In the genomic region with DNA sequence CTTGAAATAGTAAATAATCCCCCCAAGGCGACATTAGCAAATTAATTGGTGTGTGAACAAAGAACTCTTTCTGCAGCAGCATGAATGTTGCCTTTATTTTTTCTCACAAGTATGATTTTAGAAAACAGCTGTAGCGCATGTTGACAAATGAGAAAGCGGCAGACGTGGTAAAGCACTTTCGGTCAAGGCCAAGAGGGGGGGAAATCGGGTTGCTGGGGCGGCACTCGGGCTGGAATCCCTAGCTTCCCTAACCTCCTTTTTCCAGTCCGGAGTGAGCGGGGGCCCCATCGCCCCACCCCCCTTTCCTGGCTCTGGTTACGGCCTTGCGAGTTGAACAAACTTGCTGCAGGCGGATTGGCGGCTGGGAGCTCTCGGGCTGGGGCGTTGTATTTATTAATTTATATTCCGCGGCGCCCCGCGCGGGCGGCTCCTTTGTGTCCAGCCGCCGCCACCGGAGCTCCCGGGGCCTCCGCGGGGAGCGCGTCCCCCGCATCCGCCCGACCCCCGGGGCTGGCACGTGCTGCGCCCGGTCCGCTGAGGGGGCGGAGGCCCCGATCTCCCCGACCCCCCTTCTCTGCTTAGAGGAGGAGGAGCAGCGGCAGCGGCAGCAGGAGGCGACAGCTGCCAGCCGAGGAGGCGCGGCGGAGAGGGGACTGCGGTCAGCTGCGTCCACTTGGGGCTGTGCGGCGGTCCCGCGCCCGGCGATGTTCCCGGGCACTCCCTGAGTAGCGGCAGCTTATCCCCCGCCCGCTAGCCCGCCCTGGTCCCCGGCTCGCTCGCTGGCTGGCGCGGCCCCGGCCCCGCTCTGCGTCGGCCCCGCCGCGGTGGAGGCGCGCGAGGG, we compare ENCODE assay signal across 1 cellular context.
TF ChIP-seq lines count a peak whose summit lies in the region.

A gene with protein sequence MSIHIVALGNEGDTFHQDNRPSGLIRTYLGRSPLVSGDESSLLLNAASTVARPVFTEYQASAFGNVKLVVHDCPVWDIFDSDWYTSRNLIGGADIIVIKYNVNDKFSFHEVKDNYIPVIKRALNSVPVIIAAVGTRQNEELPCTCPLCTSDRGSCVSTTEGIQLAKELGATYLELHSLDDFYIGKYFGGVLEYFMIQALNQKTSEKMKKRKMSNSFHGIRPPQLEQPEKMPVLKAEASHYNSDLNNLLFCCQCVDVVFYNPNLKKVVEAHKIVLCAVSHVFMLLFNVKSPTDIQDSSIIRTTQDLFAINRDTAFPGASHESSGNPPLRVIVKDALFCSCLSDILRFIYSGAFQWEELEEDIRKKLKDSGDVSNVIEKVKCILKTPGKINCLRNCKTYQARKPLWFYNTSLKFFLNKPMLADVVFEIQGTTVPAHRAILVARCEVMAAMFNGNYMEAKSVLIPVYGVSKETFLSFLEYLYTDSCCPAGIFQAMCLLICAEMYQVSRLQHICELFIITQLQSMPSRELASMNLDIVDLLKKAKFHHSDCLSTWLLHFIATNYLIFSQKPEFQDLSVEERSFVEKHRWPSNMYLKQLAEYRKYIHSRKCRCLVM (plus strand): TSS at position 607 of the 841 bp plus-strand sequence. CDS start 347 bp downstream, outside the sequence.

TF ChIP-seq in HepG2, 621 proteins besides CTCF, POLR2A, EP300 and RAD21 (continued from another document and continues in another):
- TF ChIP-seq YEATS2 (CRISPR knock-in tag; IDR thresholded peaks at IDR 0.05; ENCODE audit: borderline replicate concordance) (no peak), KMT2A (CRISPR knock-in tag; IDR thresholded peaks at IDR 0.05) (no peak), ZNF256 (CRISPR knock-in tag; conservative IDR thresholded peaks at IDR 0.05) (no peak), ARHGAP35 (CRISPR knock-in tag; IDR thresholded peaks at IDR 0.05; ENCODE audit: borderline replicate concordance) (no peak), MBNL3 (CRISPR knock-in tag; conservative IDR thresholded peaks at IDR 0.05) (no peak), ZNF496 (CRISPR knock-in tag; IDR thresholded peaks at IDR 0.05; ENCODE audit: insufficient replicate concordance) (no peak), CBX2 (IDR thresholded peaks at IDR 0.05; ENCODE audit: low read depth, low read length) (no peak; the same call in 1 of the 2 replicates), CBX2 (CRISPR knock-in tag; IDR thresholded peaks at IDR 0.05; ENCODE audit: low read depth) (no peak), ZSCAN30 (CRISPR knock-in tag; IDR thresholded peaks at IDR 0.05) (no peak), SALL2 (CRISPR knock-in tag; IDR thresholded peaks at IDR 0.05) (peak; percentile 2; the same call in 1 of the 2 replicates), SCMH1 (CRISPR knock-in tag; IDR thresholded peaks at IDR 0.05; ENCODE audit: borderline replicate concordance) (no peak), ZNF552 (CRISPR knock-in tag; IDR thresholded peaks at IDR 0.05; ENCODE audit: borderline replicate concordance) (no peak), CEBPG (CRISPR knock-in tag; IDR thresholded peaks at IDR 0.05) (no peak), SRSF4 (IDR thresholded peaks at IDR 0.05; ENCODE audit: low read depth, low read length, poor library complexity, severe bottlenecking) (no peak), ZFX (CRISPR knock-in tag; IDR thresholded peaks at IDR 0.05; ENCODE audit: low read depth) (peak; percentile 59), ZNF816 (CRISPR knock-in tag; IDR thresholded peaks at IDR 0.05; ENCODE audit: borderline replicate concordance) (no peak), RARA (CRISPR knock-in tag; IDR thresholded peaks at IDR 0.05) (peak; percentile 79), MAFK (conservative IDR thresholded peaks at IDR 0.05 in 1 of 2, IDR thresholded peaks at IDR 0.05 in 1 of 2; ENCODE audit: low read length in 2 of 2) (no peak), MEF2D (CRISPR knock-in tag; IDR thresholded peaks at IDR 0.05) (no peak), ZNF510 (CRISPR knock-in tag; IDR thresholded peaks at IDR 0.05; ENCODE audit: low read depth) (no peak), PHB2 (IDR thresholded peaks at IDR 0.05; ENCODE audit: partially characterized antibody) (no peak), ARNT (IDR thresholded peaks at IDR 0.05) (no peak), MIXL1 (CRISPR knock-in tag; IDR thresholded peaks at IDR 0.05) (no peak), ZNF333 (CRISPR knock-in tag; IDR thresholded peaks at IDR 0.05; ENCODE audit: borderline replicate concordance) (no peak), ZNF670 (CRISPR knock-in tag; IDR thresholded peaks at IDR 0.05; ENCODE audit: borderline replicate concordance) (no peak), ZNF766 (CRISPR knock-in tag; IDR thresholded peaks at IDR 0.05; ENCODE audit: borderline replicate concordance) (no peak), NCOR1 (IDR thresholded peaks at IDR 0.05; ENCODE audit: borderline replicate concordance, low read length) (peak; percentile 39; the same call in 1 of the 2 replicates), HMG20A (CRISPR knock-in tag; IDR thresholded peaks at IDR 0.05; ENCODE audit: borderline replicate concordance) (no peak), TCF12 (IDR thresholded peaks at IDR 0.05) (no peak), TCF12 (CRISPR knock-in tag; IDR thresholded peaks at IDR 0.05) (peak; percentile 59; the same call in 1 of the 2 replicates), ZNF274 (CRISPR knock-in tag; IDR thresholded peaks at IDR 0.05) (no peak), ZNF878 (CRISPR knock-in tag; IDR thresholded peaks at IDR 0.05) (peak; percentile 85), MZF1 (CRISPR knock-in tag; IDR thresholded peaks at IDR 0.05; ENCODE audit: borderline replicate concordance) (no peak), TRIM24 (CRISPR knock-in tag; IDR thresholded peaks at IDR 0.05) (no peak), NFE2L2 (IDR thresholded peaks at IDR 0.05; ENCODE audit: low read length) (no peak), ZNF367 (CRISPR knock-in tag; IDR thresholded peaks at IDR 0.05; ENCODE audit: borderline replicate concordance) (no peak; the same call in 1 of the 2 replicates)
- TF ChIP-seq, protein P1, sequence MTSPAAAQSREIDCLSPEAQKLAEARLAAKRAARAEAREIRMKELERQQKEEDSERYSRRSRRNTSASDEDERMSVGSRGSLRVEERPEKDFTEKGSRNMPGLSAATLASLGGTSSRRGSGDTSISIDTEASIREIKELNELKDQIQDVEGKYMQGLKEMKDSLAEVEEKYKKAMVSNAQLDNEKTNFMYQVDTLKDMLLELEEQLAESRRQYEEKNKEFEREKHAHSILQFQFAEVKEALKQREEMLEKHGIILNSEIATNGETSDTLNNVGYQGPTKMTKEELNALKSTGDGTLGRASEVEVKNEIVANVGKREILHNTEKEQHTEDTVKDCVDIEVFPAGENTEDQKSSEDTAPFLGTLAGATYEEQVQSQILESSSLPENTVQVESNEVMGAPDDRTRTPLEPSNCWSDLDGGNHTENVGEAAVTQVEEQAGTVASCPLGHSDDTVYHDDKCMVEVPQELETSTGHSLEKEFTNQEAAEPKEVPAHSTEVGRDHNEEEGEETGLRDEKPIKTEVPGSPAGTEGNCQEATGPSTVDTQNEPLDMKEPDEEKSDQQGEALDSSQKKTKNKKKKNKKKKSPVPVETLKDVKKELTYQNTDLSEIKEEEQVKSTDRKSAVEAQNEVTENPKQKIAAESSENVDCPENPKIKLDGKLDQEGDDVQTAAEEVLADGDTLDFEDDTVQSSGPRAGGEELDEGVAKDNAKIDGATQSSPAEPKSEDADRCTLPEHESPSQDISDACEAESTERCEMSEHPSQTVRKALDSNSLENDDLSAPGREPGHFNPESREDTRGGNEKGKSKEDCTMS (CRISPR knock-in tag; conservative IDR thresholded peaks at IDR 0.05) = no peak
- TF ChIP-seq, protein P2, sequence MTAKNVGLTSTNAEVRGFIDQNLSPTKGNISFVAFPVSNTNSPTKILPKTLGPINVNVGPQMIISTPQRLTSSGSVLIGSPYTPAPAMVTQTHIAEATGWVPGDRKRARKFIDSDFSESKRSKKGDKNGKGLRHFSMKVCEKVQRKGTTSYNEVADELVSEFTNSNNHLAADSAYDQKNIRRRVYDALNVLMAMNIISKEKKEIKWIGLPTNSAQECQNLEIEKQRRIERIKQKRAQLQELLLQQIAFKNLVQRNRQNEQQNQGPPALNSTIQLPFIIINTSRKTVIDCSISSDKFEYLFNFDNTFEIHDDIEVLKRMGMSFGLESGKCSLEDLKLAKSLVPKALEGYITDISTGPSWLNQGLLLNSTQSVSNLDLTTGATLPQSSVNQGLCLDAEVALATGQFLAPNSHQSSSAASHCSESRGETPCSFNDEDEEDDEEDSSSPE (CRISPR knock-in tag; IDR thresholded peaks at IDR 0.05) = no peak
- TF ChIP-seq, protein P3, sequence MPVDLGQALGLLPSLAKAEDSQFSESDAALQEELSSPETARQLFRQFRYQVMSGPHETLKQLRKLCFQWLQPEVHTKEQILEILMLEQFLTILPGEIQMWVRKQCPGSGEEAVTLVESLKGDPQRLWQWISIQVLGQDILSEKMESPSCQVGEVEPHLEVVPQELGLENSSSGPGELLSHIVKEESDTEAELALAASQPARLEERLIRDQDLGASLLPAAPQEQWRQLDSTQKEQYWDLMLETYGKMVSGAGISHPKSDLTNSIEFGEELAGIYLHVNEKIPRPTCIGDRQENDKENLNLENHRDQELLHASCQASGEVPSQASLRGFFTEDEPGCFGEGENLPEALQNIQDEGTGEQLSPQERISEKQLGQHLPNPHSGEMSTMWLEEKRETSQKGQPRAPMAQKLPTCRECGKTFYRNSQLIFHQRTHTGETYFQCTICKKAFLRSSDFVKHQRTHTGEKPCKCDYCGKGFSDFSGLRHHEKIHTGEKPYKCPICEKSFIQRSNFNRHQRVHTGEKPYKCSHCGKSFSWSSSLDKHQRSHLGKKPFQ (CRISPR knock-in tag; IDR thresholded peaks at IDR 0.05; ENCODE audit: insufficient replicate concordance) = no peak
- TF ChIP-seq, protein P4, sequence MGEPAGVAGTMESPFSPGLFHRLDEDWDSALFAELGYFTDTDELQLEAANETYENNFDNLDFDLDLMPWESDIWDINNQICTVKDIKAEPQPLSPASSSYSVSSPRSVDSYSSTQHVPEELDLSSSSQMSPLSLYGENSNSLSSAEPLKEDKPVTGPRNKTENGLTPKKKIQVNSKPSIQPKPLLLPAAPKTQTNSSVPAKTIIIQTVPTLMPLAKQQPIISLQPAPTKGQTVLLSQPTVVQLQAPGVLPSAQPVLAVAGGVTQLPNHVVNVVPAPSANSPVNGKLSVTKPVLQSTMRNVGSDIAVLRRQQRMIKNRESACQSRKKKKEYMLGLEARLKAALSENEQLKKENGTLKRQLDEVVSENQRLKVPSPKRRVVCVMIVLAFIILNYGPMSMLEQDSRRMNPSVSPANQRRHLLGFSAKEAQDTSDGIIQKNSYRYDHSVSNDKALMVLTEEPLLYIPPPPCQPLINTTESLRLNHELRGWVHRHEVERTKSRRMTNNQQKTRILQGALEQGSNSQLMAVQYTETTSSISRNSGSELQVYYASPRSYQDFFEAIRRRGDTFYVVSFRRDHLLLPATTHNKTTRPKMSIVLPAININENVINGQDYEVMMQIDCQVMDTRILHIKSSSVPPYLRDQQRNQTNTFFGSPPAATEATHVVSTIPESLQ (CRISPR knock-in tag; conservative IDR thresholded peaks at IDR 0.05) = no peak
- TF ChIP-seq, protein P5, sequence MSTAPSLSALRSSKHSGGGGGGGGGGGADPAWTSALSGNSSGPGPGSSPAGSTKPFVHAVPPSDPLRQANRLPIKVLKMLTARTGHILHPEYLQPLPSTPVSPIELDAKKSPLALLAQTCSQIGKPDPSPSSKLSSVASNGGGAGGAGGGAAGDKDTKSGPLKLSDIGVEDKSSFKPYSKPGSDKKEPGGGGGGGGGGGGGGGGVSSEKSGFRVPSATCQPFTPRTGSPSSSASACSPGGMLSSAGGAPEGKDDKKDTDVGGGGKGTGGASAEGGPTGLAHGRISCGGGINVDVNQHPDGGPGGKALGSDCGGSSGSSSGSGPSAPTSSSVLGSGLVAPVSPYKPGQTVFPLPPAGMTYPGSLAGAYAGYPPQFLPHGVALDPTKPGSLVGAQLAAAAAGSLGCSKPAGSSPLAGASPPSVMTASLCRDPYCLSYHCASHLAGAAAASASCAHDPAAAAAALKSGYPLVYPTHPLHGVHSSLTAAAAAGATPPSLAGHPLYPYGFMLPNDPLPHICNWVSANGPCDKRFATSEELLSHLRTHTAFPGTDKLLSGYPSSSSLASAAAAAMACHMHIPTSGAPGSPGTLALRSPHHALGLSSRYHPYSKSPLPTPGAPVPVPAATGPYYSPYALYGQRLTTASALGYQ (CRISPR knock-in tag; IDR thresholded peaks at IDR 0.05) = peak; percentile 72; the same call in 1 of the 2 replicates
- TF ChIP-seq, protein P6, sequence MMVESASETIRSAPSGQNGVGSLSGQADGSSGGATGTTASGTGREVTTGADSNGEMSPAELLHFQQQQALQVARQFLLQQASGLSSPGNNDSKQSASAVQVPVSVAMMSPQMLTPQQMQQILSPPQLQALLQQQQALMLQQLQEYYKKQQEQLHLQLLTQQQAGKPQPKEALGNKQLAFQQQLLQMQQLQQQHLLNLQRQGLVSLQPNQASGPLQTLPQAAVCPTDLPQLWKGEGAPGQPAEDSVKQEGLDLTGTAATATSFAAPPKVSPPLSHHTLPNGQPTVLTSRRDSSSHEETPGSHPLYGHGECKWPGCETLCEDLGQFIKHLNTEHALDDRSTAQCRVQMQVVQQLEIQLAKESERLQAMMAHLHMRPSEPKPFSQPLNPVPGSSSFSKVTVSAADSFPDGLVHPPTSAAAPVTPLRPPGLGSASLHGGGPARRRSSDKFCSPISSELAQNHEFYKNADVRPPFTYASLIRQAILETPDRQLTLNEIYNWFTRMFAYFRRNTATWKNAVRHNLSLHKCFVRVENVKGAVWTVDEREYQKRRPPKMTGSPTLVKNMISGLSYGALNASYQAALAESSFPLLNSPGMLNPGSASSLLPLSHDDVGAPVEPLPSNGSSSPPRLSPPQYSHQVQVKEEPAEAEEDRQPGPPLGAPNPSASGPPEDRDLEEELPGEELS (CRISPR knock-in tag; IDR thresholded peaks at IDR 0.05) = no peak
- TF ChIP-seq, protein P7, sequence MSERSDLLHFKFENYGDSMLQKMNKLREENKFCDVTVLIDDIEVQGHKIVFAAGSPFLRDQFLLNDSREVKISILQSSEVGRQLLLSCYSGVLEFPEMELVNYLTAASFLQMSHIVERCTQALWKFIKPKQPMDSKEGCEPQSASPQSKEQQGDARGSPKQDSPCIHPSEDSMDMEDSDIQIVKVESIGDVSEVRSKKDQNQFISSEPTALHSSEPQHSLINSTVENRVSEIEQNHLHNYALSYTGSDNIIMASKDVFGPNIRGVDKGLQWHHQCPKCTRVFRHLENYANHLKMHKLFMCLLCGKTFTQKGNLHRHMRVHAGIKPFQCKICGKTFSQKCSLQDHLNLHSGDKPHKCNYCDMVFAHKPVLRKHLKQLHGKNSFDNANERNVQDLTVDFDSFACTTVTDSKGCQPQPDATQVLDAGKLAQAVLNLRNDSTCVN (CRISPR knock-in tag; IDR thresholded peaks at IDR 0.05; ENCODE audit: borderline replicate concordance) = no peak
- TF ChIP-seq, protein P8, sequence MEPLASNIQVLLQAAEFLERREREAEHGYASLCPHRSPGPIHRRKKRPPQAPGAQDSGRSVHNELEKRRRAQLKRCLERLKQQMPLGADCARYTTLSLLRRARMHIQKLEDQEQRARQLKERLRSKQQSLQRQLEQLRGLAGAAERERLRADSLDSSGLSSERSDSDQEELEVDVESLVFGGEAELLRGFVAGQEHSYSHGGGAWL (CRISPR knock-in tag; IDR thresholded peaks at IDR 0.05) = no peak; the same call in 1 of the 2 replicates
